18 cellular contexts compared by ENCODE assay signal in genomic region chr5:10788358-10788757, GRCh38.
"Had no signal": no experiment of that assay in that cellular context is flagged by ENCODE, and none has a peak within 500 bp of the region (broad histone marks: within the 10 kb centered on the region; RNA-seq: fewer than 3 reads in every experiment).

No MANE protein-coding gene starts in this region.

- H3K9me3 ChIP-seq: heart right ventricle, left lung, lower lobe of right lung, transverse colon had no signal

- H3K27me3 ChIP-seq: dorsolateral prefrontal cortex, heart right ventricle, left lung, transverse colon had no signal

- DNase-seq: activated B cell treated with CpG ODN at 0.5 μM for 24 hours; activated CD4-positive, alpha-beta T cell treated with anti-CD3 and anti-CD28 coated beads, Interleukin-2, amount 50 U/mL, for 1 hour; activated CD8-positive, alpha-beta T cell treated with anti-CD3 and anti-CD28 coated beads for 36 hours; activated naive CD4-positive, alpha-beta T cell; activated T-cell treated with anti-CD3 and anti-CD28 coated beads, Interleukin-2, amount 50 U/mL, for 4 hours; aorta; effector memory CD8-positive, alpha-beta T cell; erythroblast; foreskin keratinocyte; left lung; lower lobe of right lung; stimulated activated CD4-positive, alpha-beta T cell treated with anti-CD3 and anti-CD28 coated beads, Interleukin-2, amount 100 ng/mL, for 48 hours; stimulated activated naive CD4-positive, alpha-beta T cell treated with Interleukin-2 at 50 U/mL for 16 hours; T-helper 2 cell had no signal

- H3K27ac ChIP-seq: foreskin keratinocyte, heart right ventricle, lower lobe of right lung had no signal

- H3K36me3 ChIP-seq: heart right ventricle, left lung, lower lobe of right lung, transverse colon had no signal

- H3K4me1 ChIP-seq: foreskin keratinocyte, left lung, lower lobe of right lung, transverse colon had no signal

- H3K4me3 ChIP-seq: coronary artery, dorsolateral prefrontal cortex, heart right ventricle, left lung, lower lobe of right lung, transverse colon had no signal
